8 cellular contexts compared by ENCODE assay signal in genomic region chr2:3728104-3729054, GRCh38. TPM values are rescaled to one million over a fixed set of nuclear protein-coding genes. Genes with fewer than 3 reads are reported as not detected.
DNase-seq lines count a peak whose midpoint lies in the region; ATAC-seq and TF ChIP-seq lines count a peak whose summit lies in the region.

No MANE protein-coding gene starts in this region.

- H3K27me3 ChIP-seq in hepatocyte, result no peaks in the 10 kb centered on the region

- DNase-seq in ACHN (peak; percentile 46), GM13977 (ENCODE audit: low spot score) (peak; percentile 62), NCI-H1694 treated with DMSO at 0.1 percent for 48 hours (lab: John Stamatoyannopoulos, UW) (peak; percentile 82), hepatocyte (ENCODE audit: low spot score) (peak; percentile 72), stromal cell of bone marrow (ENCODE audit: low read depth) (peak; percentile 25)

- 33% methylated on average over 22 of the region's 22 CpGs for WGBS in hepatocyte (ENCODE audit: low lambda C conversion rate, missing lambda C conversion rate)

- H3K9me3 ChIP-seq in hepatocyte (ENCODE audit: low read depth), result no peaks in the 10 kb centered on the region

- no peak overlapping the region for H3K4me3 ChIP-seq in hepatocyte

- no peaks in the 10 kb centered on the region for H3K79me2 ChIP-seq in hepatocyte

- peak; percentile 55 for TF ChIP-seq CTCF in GM13977 (IDR thresholded peaks at IDR 0.05; ENCODE audit: extremely low read depth, insufficient read depth, missing control alignments)
- peak; percentile 76 for TF ChIP-seq CTCF in VCaP (conservative IDR thresholded peaks at IDR 0.05)
- peak; percentile 58 for TF ChIP-seq CTCF in hepatocyte (IDR thresholded peaks at IDR 0.05; ENCODE audit: poor library complexity)

- H3K27ac ChIP-seq in VCaP, result no peak overlapping the region
- no peak overlapping the region for H3K27ac ChIP-seq in hepatocyte

- in situ Hi-C loops in ACHN (cut with HindIII; ENCODE audit: low pct_ligation_motif_present, low pct_unique_long_range_greater_than_20kb, low sequenced_read_pairs) (no loop called here), GM13977 (cut with MboI; ENCODE audit: low pct_unique_long_range_greater_than_20kb, low sequenced_read_pairs, unreplicated experiment) (no loop called here)

- H4K20me1 ChIP-seq in hepatocyte (ENCODE audit: insufficient read depth, poor library complexity, severe bottlenecking), result no peaks in the 10 kb centered on the region

- H3K4me1 ChIP-seq in hepatocyte (ENCODE audit: insufficient read depth), result no peaks in the 10 kb centered on the region

- H2AFZ ChIP-seq in hepatocyte, result no peak overlapping the region

- peak overlapping the region; percentile 74 for H3K4me2 ChIP-seq in hepatocyte

- H3K9me2 ChIP-seq in hepatocyte (replicated peaks; ENCODE audit: insufficient read depth), result no peaks in the 10 kb centered on the region

- no peaks in the 10 kb centered on the region for H3K36me3 ChIP-seq in hepatocyte (replicated peaks; ENCODE audit: insufficient read depth, low read depth)

- ATAC-seq in GM18867 (IDR thresholded peaks at IDR 0.05; ENCODE audit: unreplicated experiment) (no peak), GM21786 (IDR thresholded peaks at IDR 0.05; ENCODE audit: unreplicated experiment) (no peak)

RNA-seq across cellular contexts. Expression of gene DCDC2C, which starts 25.0 kb away (rescaled TPM):
- not detected in 2 replicates for total RNA-seq in hepatocyte
- not detected in 2 replicates for polyA plus RNA-seq in hepatocyte

Comparison
In these comparisons a context has a peak if more than half of its experiments do, and no peak if none do; other contexts are left out.
1. DNase-seq: peak in every context shown above with its lines; median percentile 82 in NCI-H1694 treated with DMSO at 0.1 percent for 48 hours; 72 in hepatocyte; 62 in GM13977; 46 in ACHN; 25 in stromal cell of bone marrow.